ENCODE assay signal across 1 cellular context in genomic region chr1:26305667-26306289, GRCh38.
TF ChIP-seq lines count a peak whose summit lies in the region.

No MANE protein-coding gene starts in this region.

TF ChIP-seq in K562, 482 proteins besides CTCF, POLR2A, EP300 and RAD21 (continues in another document):
- TF ChIP-seq ZNF445 (CRISPR knock-in tag; IDR thresholded peaks at IDR 0.05; ENCODE audit: low read depth) (no peak), ZBTB34 (CRISPR knock-in tag; IDR thresholded peaks at IDR 0.05) (no peak), ZBTB1 (CRISPR knock-in tag; IDR thresholded peaks at IDR 0.05; ENCODE audit: borderline replicate concordance, low read depth) (0 out of 2 replicates have a peak, but pooled peaks have one; percentile 13), SIX5 (IDR thresholded peaks at IDR 0.05; ENCODE audit: borderline replicate concordance in 1 of 2, insufficient read depth in 1 of 2, low read depth in 1 of 2, low read length in 2 of 2) (no peak), NCOA6 (IDR thresholded peaks at IDR 0.05) (no peak), LEF1 (IDR thresholded peaks at IDR 0.05) (no peak), KLF13 (tag; IDR thresholded peaks at IDR 0.05; ENCODE audit: borderline replicate concordance, low read depth) (no peak), HCFC1 (IDR thresholded peaks at IDR 0.05; ENCODE audit: low read depth, low read length) (no peak), KLF16 (IDR thresholded peaks at IDR 0.05) (no peak), TARDBP (IDR thresholded peaks at IDR 0.05) (no peak), IRF9 (tag; IDR thresholded peaks at IDR 0.05) (no peak), THAP7 (CRISPR knock-in tag; IDR thresholded peaks at IDR 0.05) (no peak), FOXK1 (CRISPR knock-in tag; IDR thresholded peaks at IDR 0.05; ENCODE audit: borderline replicate concordance) (no peak), RNF2 (IDR thresholded peaks at IDR 0.05) (no peak), EGR1 (conservative IDR thresholded peaks at IDR 0.05) (no peak), ZNF143 (CRISPR knock-in tag; IDR thresholded peaks at IDR 0.05) (no peak), KDM5B (IDR thresholded peaks at IDR 0.05; ENCODE audit: insufficient replicate concordance, low read depth, low read length) (no peak), L3MBTL2 (IDR thresholded peaks at IDR 0.05) (no peak), SMAD2 (IDR thresholded peaks at IDR 0.05; ENCODE audit: low read depth, low read length) (no peak), TFAM (CRISPR knock-in tag; conservative IDR thresholded peaks at IDR 0.05) (no peak), ZNF512 (tag; IDR thresholded peaks at IDR 0.05) (no peak; the same call in 1 of the 2 replicates), CXXC5 (CRISPR knock-in tag; IDR thresholded peaks at IDR 0.05) (no peak), OTX1 (CRISPR knock-in tag; IDR thresholded peaks at IDR 0.05) (0 out of 2 replicates have a peak, but pooled peaks have one; percentile 52), GMEB1 (CRISPR knock-in tag; IDR thresholded peaks at IDR 0.05) (no peak), NONO (IDR thresholded peaks at IDR 0.05; ENCODE audit: low read depth in 2 of 2, low read length in 1 of 2) (no peak), PCBP2 (IDR thresholded peaks at IDR 0.05; ENCODE audit: low read depth, low read length, poor library complexity, severe bottlenecking) (no peak), CEBPB (tag; IDR thresholded peaks at IDR 0.05) (0 out of 2 replicates have a peak, but pooled peaks have one; percentile 10), DLX4 (CRISPR knock-in tag; IDR thresholded peaks at IDR 0.05) (no peak), SMARCE1 (IDR thresholded peaks at IDR 0.05) (no peak), SIN3B (IDR thresholded peaks at IDR 0.05; ENCODE audit: low read depth) (no peak), ZFP91 (CRISPR knock-in tag; IDR thresholded peaks at IDR 0.05) (no peak; the same call in 1 of the 2 replicates), SMAD3 (CRISPR knock-in tag; conservative IDR thresholded peaks at IDR 0.05) (no peak), ZBTB33 (CRISPR knock-in tag; IDR thresholded peaks at IDR 0.05) (no peak), RFX7 (CRISPR knock-in tag; IDR thresholded peaks at IDR 0.05) (no peak), MEIS2 (IDR thresholded peaks at IDR 0.05; ENCODE audit: partially characterized antibody) (no peak), ZSCAN32 (CRISPR knock-in tag; IDR thresholded peaks at IDR 0.05) (no peak), NR0B1 (IDR thresholded peaks at IDR 0.05; ENCODE audit: partially characterized antibody) (no peak), E2F3 (CRISPR knock-in tag; IDR thresholded peaks at IDR 0.05) (no peak), LARP7 (IDR thresholded peaks at IDR 0.05) (no peak), CCNT2 (IDR thresholded peaks at IDR 0.05; ENCODE audit: borderline replicate concordance, extremely low read depth, insufficient read length, low read depth, low read length) (no peak), SMARCB1 (IDR thresholded peaks at IDR 0.05; ENCODE audit: insufficient read length, low read depth) (no peak), THRB (CRISPR knock-in tag; conservative IDR thresholded peaks at IDR 0.05) (0 out of 2 replicates have a peak, but pooled peaks have one; percentile 60), PTRF (tag; IDR thresholded peaks at IDR 0.05) (no peak), ZC3H11A (IDR thresholded peaks at IDR 0.05; ENCODE audit: low read depth, low read length) (no peak), VEZF1 (CRISPR knock-in tag; IDR thresholded peaks at IDR 0.05) (no peak), GABPA (tag; conservative IDR thresholded peaks at IDR 0.05; ENCODE audit: low read depth) (no peak), MEF2D (tag; conservative IDR thresholded peaks at IDR 0.05; ENCODE audit: low read depth) (no peak), ATF3 (IDR thresholded peaks at IDR 0.05) (no peak), ATF3 (CRISPR knock-in tag; conservative IDR thresholded peaks at IDR 0.05) (no peak), E4F1 (CRISPR knock-in tag; IDR thresholded peaks at IDR 0.05; ENCODE audit: borderline replicate concordance) (no peak), TEAD1 (CRISPR knock-in tag; IDR thresholded peaks at IDR 0.05) (no peak)
